ENCODE assay signal across 18 cellular contexts in genomic region chr13:76307157-76307556, GRCh38.
DNase-seq lines count a peak whose midpoint lies in the region; TF ChIP-seq lines count a peak whose summit lies in the region.
"Had no signal": no experiment of that assay in that cellular context is flagged by ENCODE, and none has a peak within 500 bp of the region (broad histone marks: within the 10 kb centered on the region; RNA-seq: fewer than 3 reads in every experiment).

No MANE protein-coding gene starts in this region.

- no peaks in the 10 kb centered on the region for H3K27me3 Mint-ChIP-seq in activated CD4-positive, alpha-beta memory T cell treated with anti-CD3 and anti-CD28 coated beads for 36 hours
- H3K27me3 Mint-ChIP-seq: activated naive CD4-positive, alpha-beta T cell treated with anti-CD3 and anti-CD28 coated beads, Interleukin-2, amount 50 U/mL, for 24 hours; naive B cell had no signal

- no peaks in the 10 kb centered on the region for H3K36me3 ChIP-seq in left ventricle myocardium inferior

- H3K36me3 Mint-ChIP-seq in activated CD4-positive, alpha-beta memory T cell treated with anti-CD3 and anti-CD28 coated beads for 36 hours, result no peaks in the 10 kb centered on the region
- H3K36me3 Mint-ChIP-seq: activated naive CD4-positive, alpha-beta T cell treated with anti-CD3 and anti-CD28 coated beads, Interleukin-2, amount 50 U/mL, for 24 hours; naive B cell had no signal

- no peak overlapping the region for H3K27ac Mint-ChIP-seq in activated CD4-positive, alpha-beta memory T cell treated with anti-CD3 and anti-CD28 coated beads for 36 hours
- H3K27ac Mint-ChIP-seq: activated naive CD4-positive, alpha-beta T cell treated with anti-CD3 and anti-CD28 coated beads, Interleukin-2, amount 50 U/mL, for 24 hours; naive B cell had no signal

- no peaks in the 10 kb centered on the region for H3K27me3 ChIP-seq in left ventricle myocardium inferior (ENCODE audit: low read depth)

- H3K9me3 Mint-ChIP-seq in activated CD4-positive, alpha-beta memory T cell treated with anti-CD3 and anti-CD28 coated beads for 36 hours, result no peaks in the 10 kb centered on the region
- H3K9me3 Mint-ChIP-seq: activated naive CD4-positive, alpha-beta T cell treated with anti-CD3 and anti-CD28 coated beads, Interleukin-2, amount 50 U/mL, for 24 hours; naive B cell had no signal

- no peaks in the 10 kb centered on the region for H3K9me3 ChIP-seq in left ventricle myocardium inferior (replicated peaks)

- H3K4me1 Mint-ChIP-seq in activated CD4-positive, alpha-beta memory T cell treated with anti-CD3 and anti-CD28 coated beads for 36 hours (ENCODE audit: low read depth), result no peaks in the 10 kb centered on the region
- H3K4me1 Mint-ChIP-seq: activated naive CD4-positive, alpha-beta T cell treated with anti-CD3 and anti-CD28 coated beads, Interleukin-2, amount 50 U/mL, for 24 hours; naive B cell had no signal

- H3K4me3 Mint-ChIP-seq in activated CD4-positive, alpha-beta memory T cell treated with anti-CD3 and anti-CD28 coated beads for 36 hours, result no peak overlapping the region
- H3K4me3 Mint-ChIP-seq: activated naive CD4-positive, alpha-beta T cell treated with anti-CD3 and anti-CD28 coated beads, Interleukin-2, amount 50 U/mL, for 24 hours; naive B cell had no signal

- no peak overlapping the region for H3K27ac ChIP-seq in left ventricle myocardium inferior (replicated peaks)

- intact Hi-C loops in left ventricle myocardium inferior (cut with micrococcal nuclease), result no loop called here
- intact Hi-C loops in activated CD4-positive, alpha-beta memory T cell treated with anti-CD3 and anti-CD28 coated beads for 36 hours (cut with micrococcal nuclease), result no loop called here

- peaks cover 15% of the 10 kb centered on the region for H3K4me1 ChIP-seq in left ventricle myocardium inferior

- TF ChIP-seq CTCF in astrocyte of the spinal cord (IDR thresholded peaks at IDR 0.05; ENCODE audit: low read depth, low read length) (no peak), left ventricle myocardium inferior (IDR thresholded peaks at IDR 0.05; ENCODE audit: borderline replicate concordance) (peak; percentile 24)

- CTCF ChIA-PET in HEK293T (lab: Yijun Ruan, JAX), result no interaction called here
- CTCF ChIA-PET in activated CD4-positive, alpha-beta memory T cell treated with anti-CD3 and anti-CD28 coated beads for 36 hours (lab: Charles Lee), result no interaction called here

- no peak overlapping the region for H3K4me3 ChIP-seq in astrocyte of the spinal cord (ENCODE audit: low read depth, low read length)
- H3K4me3 ChIP-seq in left ventricle myocardium inferior, result no peak overlapping the region

- peak; percentile 46 for DNase-seq in HEK293T (ENCODE audit: extremely low spot score)
- DNase-seq in astrocyte of the spinal cord (ENCODE audit: low read depth, low spot score), result peak; percentile 58
- DNase-seq in left ventricle myocardium inferior, result no peak
- DNase-seq in non-pigmented ciliary epithelial cell (ENCODE audit: low read depth), result peak; percentile 54
- no peak for DNase-seq in NCI-H524 treated with DMSO at 0.1 percent for 48 hours (lab: John Stamatoyannopoulos, UW)
- no peak for DNase-seq in activated CD4-positive, alpha-beta memory T cell treated with anti-CD3 and anti-CD28 coated beads for 36 hours
- no peak for DNase-seq in NCI-H2029 treated with DMSO at 0.1 percent for 48 hours (lab: John Stamatoyannopoulos, UW)
- no peak for DNase-seq in superior temporal gyrus (ENCODE audit: extremely low spot score)
- DNase-seq: activated CD4-positive, alpha-beta T cell treated with anti-CD3 and anti-CD28 coated beads for 48 hours; cerebellar nuclear complex; glutamatergic neuron; kidney; naive B cell; NK-92 treated with Interleukin-12 subunit alpha and Interleukin-12 subunit beta, amount 100 ng/mL, for 24 hours; SHP77; substantia nigra; T-helper 9 cell had no signal

- POLR2A ChIA-PET in HEK293T (lab: Yijun Ruan, JAX), result no interaction called here
- POLR2A ChIA-PET in activated CD4-positive, alpha-beta memory T cell treated with anti-CD3 and anti-CD28 coated beads for 36 hours (lab: Charles Lee), result no interaction called here

- in situ Hi-C loops in astrocyte of the spinal cord (cut with HindIII; ENCODE audit: low sequenced_read_pairs), result no loop called here

TF ChIP-seq in HEK293T, 16 proteins besides CTCF, POLR2A, EP300 and RAD21:
- TF ChIP-seq FOXA1 (IDR thresholded peaks at IDR 0.05) (no peak), L3MBTL2 (conservative IDR thresholded peaks at IDR 0.05) (no peak), SUZ12 (IDR thresholded peaks at IDR 0.05) (no peak), HDGF (IDR thresholded peaks at IDR 0.05; ENCODE audit: borderline replicate concordance) (no peak), ZNF384 (IDR thresholded peaks at IDR 0.05) (no peak), CTBP1 (IDR thresholded peaks at IDR 0.05; ENCODE audit: borderline replicate concordance) (no peak), TARDBP (IDR thresholded peaks at IDR 0.05) (no peak), FOXM1 (IDR thresholded peaks at IDR 0.05; ENCODE audit: borderline replicate concordance) (no peak), LEF1 (IDR thresholded peaks at IDR 0.05; ENCODE audit: borderline replicate concordance) (no peak), SP1 (IDR thresholded peaks at IDR 0.05) (no peak), NFRKB (IDR thresholded peaks at IDR 0.05) (no peak), BHLHE40 (IDR thresholded peaks at IDR 0.05; ENCODE audit: borderline replicate concordance) (no peak), ARNT (IDR thresholded peaks at IDR 0.05) (no peak), FOXK2 (IDR thresholded peaks at IDR 0.05) (no peak), ELF4 (IDR thresholded peaks at IDR 0.05) (no peak), PKNOX1 (IDR thresholded peaks at IDR 0.05) (no peak)
TF ChIP-seq in HEK293T: peak in this region for 0.

Comparison
In these comparisons a context has a peak if more than half of its experiments do, and no peak if none do; other contexts are left out.
1. DNase-seq: peak in HEK293T (single experiment), astrocyte of the spinal cord (single experiment) and non-pigmented ciliary epithelial cell (single experiment); none in left ventricle myocardium inferior (single experiment), NCI-H524 treated with DMSO at 0.1 percent for 48 hours (single experiment), activated CD4-positive, alpha-beta memory T cell treated with anti-CD3 and anti-CD28 coated beads for 36 hours (single experiment), NCI-H2029 treated with DMSO at 0.1 percent for 48 hours (single experiment) and superior temporal gyrus (single experiment).